Comparison of ENCODE assay signal across 20 cellular contexts in the genomic region with DNA sequence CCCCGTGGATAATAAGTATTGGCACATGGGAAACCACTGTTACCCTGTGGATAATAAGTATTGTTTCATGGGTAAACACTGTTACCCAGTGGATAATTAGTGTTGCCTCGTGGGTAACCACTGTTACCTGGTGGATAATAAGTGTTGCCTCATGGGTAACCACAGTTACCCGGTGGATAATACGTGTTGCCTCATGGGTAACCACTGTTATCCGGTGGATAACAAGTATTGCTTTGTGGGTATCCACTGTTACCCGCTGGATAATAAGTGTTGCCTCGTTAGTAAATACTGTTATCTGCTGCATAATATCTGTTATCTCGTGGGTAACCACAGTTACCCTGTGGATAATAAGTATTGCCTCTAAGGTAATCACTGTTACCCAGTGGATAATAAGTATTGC. TPM values are rescaled to one million over a fixed set of nuclear protein-coding genes. Genes with fewer than 3 reads are reported as not detected.
DNase-seq lines count a peak whose midpoint lies in the region; ATAC-seq, FAIRE-seq and TF ChIP-seq lines count a peak whose summit lies in the region.
"Had no signal": no experiment of that assay in that cellular context is flagged by ENCODE, and none has a peak within 500 bp of the region (broad histone marks: within the 10 kb centered on the region; RNA-seq: fewer than 3 reads in every experiment).

No MANE protein-coding gene starts in this region.

- H3K4me2 ChIP-seq in GM12878 (ENCODE audit: control insufficient read depth, insufficient read depth), result no peak overlapping the region

- no peak for TF ChIP-seq POLR2A in GM12878 (IDR thresholded peaks at IDR 0.05; ENCODE audit: low read depth, low read length)
- no peak for TF ChIP-seq POLR2A in esophagus muscularis mucosa (IDR thresholded peaks at IDR 0.05; ENCODE audit: low read depth)

- TF ChIP-seq RAD21 in GM12878 (IDR thresholded peaks at IDR 0.05; ENCODE audit: insufficient read depth, low read depth, low read length), result no peak

- DNase-seq in GM12865 (ENCODE audit: low read depth), result peak; percentile 68
- DNase-seq in GM12878 (ENCODE audit: low read depth, low spot score), result no peak
- peak; percentile 4 for DNase-seq in esophagus muscularis mucosa (ENCODE audit: extremely low spot score)
- no peak for DNase-seq in activated T-cell treated with anti-CD3 and anti-CD28 coated beads, Interleukin-2, amount 50 U/mL, for 48 hours
- DNase-seq in NCI-H82 (lab: John Stamatoyannopoulos, UW), result no peak
- DNase-seq: C1 segment of cervical spinal cord; Calu3; CD4-positive, alpha-beta memory T cell; COR-L47; DMS153; DND-41; GOT3; HFFc6 had no signal

- POLR2A ChIA-PET in GM12878 (lab: Charles Lee), result no interaction called here

- CTCF ChIA-PET in GM12878 (lab: Yijun Ruan, JAX), result no interaction called here

- intact Hi-C loops in GM12878 (cut with micrococcal nuclease; ENCODE audit: unreplicated experiment) (no loop called here), esophagus muscularis mucosa (cut with DNase I) (no loop called here)

- H3K9me3 ChIP-seq in GM12878 (replicated peaks; ENCODE audit: control insufficient read depth, insufficient read depth, low read length) (peaks cover 4% of the 10 kb centered on the region), esophagus muscularis mucosa (no peaks in the 10 kb centered on the region)
- H3K9me3 ChIP-seq: HAP-1 had no signal

- H4K20me1 ChIP-seq in GM12878 (ENCODE audit: control insufficient read depth, insufficient read depth), result peaks cover 4% of the 10 kb centered on the region

- no peaks in the 10 kb centered on the region for H3K4me1 ChIP-seq in GM12878 (ENCODE audit: control insufficient read depth, insufficient read depth, low read length)
- no peaks in the 10 kb centered on the region for H3K4me1 ChIP-seq in esophagus muscularis mucosa
- H3K4me1 ChIP-seq: HAP-1 had no signal

- TF ChIP-seq CTCF in GM12865 (IDR thresholded peaks at IDR 0.05; ENCODE audit: insufficient read depth, low read depth, low read length, missing control alignments) (no peak), GM12878 (IDR thresholded peaks at IDR 0.05 in 2 of 3, conservative IDR thresholded peaks at IDR 0.05 in 1 of 3; ENCODE audit: control insufficient read depth in 2 of 3, extremely low read depth in 1 of 3, insufficient read depth in 1 of 3, low read depth in 3 of 3, low read length in 3 of 3) (no peak), esophagus muscularis mucosa (IDR thresholded peaks at IDR 0.05) (no peak)

- no peak overlapping the region for H3K9ac ChIP-seq in GM12878 (ENCODE audit: control insufficient read depth, insufficient read depth, low read length)

- H3K27ac ChIP-seq in GM12878 (ENCODE audit: control insufficient read depth, insufficient read depth) (no peak overlapping the region), esophagus muscularis mucosa (replicated peaks in 1 of 4) (no peak overlapping the region)

- WGBS in GM12878 (ENCODE audit: insufficient coverage, insufficient replicate concordance, low lambda C conversion rate, missing lambda C conversion rate), result 8% methylated on average over 8 of the region's 8 CpGs
- 79% methylated on average over 8 of the region's 8 CpGs for WGBS in esophagus muscularis mucosa

- H3K4me3 ChIP-seq in GM12865 (ENCODE audit: low read depth, low read length) (no peak overlapping the region), GM12878 (no peak overlapping the region), esophagus muscularis mucosa (no peak overlapping the region)
- H3K4me3 ChIP-seq: HAP-1 had no signal

- no peaks in the 10 kb centered on the region for H3K27me3 ChIP-seq in GM12878 (replicated peaks in 1 of 2; ENCODE audit: control insufficient read depth in 2 of 2, insufficient read depth in 2 of 2, low read length in 1 of 2)
- no peaks in the 10 kb centered on the region for H3K27me3 ChIP-seq in esophagus muscularis mucosa

- H2AFZ ChIP-seq in GM12878 (ENCODE audit: control insufficient read depth, low read depth, low read length), result no peak overlapping the region

- in situ Hi-C loops in GM12878 (cut with MboI), result no loop called here

- H3K79me2 ChIP-seq in GM12878 (ENCODE audit: control insufficient read depth, insufficient read depth, low read length), result no peaks in the 10 kb centered on the region

- SMC1A ChIA-PET in GM12878 (lab: Charles Lee; ENCODE audit: uncharacterized antibody, unreplicated experiment), result no interaction called here

- TF ChIP-seq EP300 in GM12878 (IDR thresholded peaks at IDR 0.05; ENCODE audit: borderline replicate concordance in 1 of 2, control insufficient read depth in 1 of 2, low read depth in 2 of 2, low read length in 2 of 2), result no peak
- no peak for TF ChIP-seq EP300 in esophagus muscularis mucosa (IDR thresholded peaks at IDR 0.05)

- no TSS peak for BruUV-seq in GM12878 (replicated peaks; lab: Mats Ljungman, UMichigan)

- RAD21 ChIA-PET in GM12878 (lab: Charles Lee; ENCODE audit: unreplicated experiment), result no interaction called here

- ATAC-seq in GM12878 (no peak), HG03108 (IDR thresholded peaks at IDR 0.05; ENCODE audit: unreplicated experiment) (no peak)

- no peak for FAIRE-seq in GM12878 (lab: Jason Lieb, UNC)
- FAIRE-seq: G401.6, H54 had no signal

- H3K36me3 ChIP-seq in GM12878 (ENCODE audit: control insufficient read depth in 2 of 2, insufficient read depth in 2 of 2, low read length in 1 of 2) (no peaks in the 10 kb centered on the region), esophagus muscularis mucosa (no peaks in the 10 kb centered on the region)
- H3K36me3 ChIP-seq: HAP-1 had no signal

TF ChIP-seq in GM12878, 131 proteins besides CTCF, POLR2A, EP300 and RAD21 (continues in another document):
- TF ChIP-seq, protein P1, sequence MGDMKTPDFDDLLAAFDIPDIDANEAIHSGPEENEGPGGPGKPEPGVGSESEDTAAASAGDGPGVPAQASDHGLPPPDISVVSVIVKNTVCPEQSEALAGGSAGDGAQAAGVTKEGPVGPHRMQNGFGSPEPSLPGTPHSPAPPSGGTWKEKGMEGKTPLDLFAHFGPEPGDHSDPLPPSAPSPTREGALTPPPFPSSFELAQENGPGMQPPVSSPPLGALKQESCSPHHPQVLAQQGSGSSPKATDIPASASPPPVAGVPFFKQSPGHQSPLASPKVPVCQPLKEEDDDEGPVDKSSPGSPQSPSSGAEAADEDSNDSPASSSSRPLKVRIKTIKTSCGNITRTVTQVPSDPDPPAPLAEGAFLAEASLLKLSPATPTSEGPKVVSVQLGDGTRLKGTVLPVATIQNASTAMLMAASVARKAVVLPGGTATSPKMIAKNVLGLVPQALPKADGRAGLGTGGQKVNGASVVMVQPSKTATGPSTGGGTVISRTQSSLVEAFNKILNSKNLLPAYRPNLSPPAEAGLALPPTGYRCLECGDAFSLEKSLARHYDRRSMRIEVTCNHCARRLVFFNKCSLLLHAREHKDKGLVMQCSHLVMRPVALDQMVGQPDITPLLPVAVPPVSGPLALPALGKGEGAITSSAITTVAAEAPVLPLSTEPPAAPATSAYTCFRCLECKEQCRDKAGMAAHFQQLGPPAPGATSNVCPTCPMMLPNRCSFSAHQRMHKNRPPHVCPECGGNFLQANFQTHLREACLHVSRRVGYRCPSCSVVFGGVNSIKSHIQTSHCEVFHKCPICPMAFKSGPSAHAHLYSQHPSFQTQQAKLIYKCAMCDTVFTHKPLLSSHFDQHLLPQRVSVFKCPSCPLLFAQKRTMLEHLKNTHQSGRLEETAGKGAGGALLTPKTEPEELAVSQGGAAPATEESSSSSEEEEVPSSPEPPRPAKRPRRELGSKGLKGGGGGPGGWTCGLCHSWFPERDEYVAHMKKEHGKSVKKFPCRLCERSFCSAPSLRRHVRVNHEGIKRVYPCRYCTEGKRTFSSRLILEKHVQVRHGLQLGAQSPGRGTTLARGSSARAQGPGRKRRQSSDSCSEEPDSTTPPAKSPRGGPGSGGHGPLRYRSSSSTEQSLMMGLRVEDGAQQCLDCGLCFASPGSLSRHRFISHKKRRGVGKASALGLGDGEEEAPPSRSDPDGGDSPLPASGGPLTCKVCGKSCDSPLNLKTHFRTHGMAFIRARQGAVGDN (IDR thresholded peaks at IDR 0.05), result peak; percentile 78

RNA-seq across cellular contexts. Expression of a gene that starts 25.5 kb away (rescaled TPM):
- total RNA-seq in GM12878 (2013; cell fraction: nucleolus; rRNA removed), result not detected in 2 replicates
- total RNA-seq in GM12878 (2014; rRNA removed) (not detected in 2 replicates), GM12878 (2014; rRNA removed; fragmentation: Illumina TruSeq; extraction: Trizol) (not detected in 2 replicates), GM12878 (2021) (not detected in 2 replicates), esophagus muscularis mucosa (not detected)
- polyA plus RNA-seq in GM12878 (2011; ENCODE audit: low read depth), result not detected
- polyA plus RNA-seq in GM12878 (2011; rRNA removed) (not detected in 2 replicates), GM12878 (2014; fragmentation: Illumina TruSeq; extraction: Trizol) (not detected in 2 replicates), GM12878 (2014; fragmentation: Nextera tagmentation; extraction: Ambion mirVana) (not detected), GM12878 (2014; rRNA removed) (not detected in 2 replicates), GM12878 (2016; fragmentation: Nextera tagmentation; extraction: Ambion mirVana) (not detected)
- polyA plus RNA-seq in GM12878 (2011; cell fraction: cytosol; rRNA removed), result not detected in 2 replicates
- polyA plus RNA-seq in GM12878 (2011; cell fraction: nucleus; rRNA removed), result not detected in 2 replicates
- polyA plus RNA-seq in GM12878 (2012), result not detected in 2 replicates
- not detected in 2 replicates for polyA minus RNA-seq in GM12878 (2011; rRNA and poly(A)+ RNA removed)
- polyA minus RNA-seq in GM12878 (2011; cell fraction: cytosol; rRNA and poly(A)+ RNA removed), result not detected in 2 replicates
- not detected in 2 replicates for polyA minus RNA-seq in GM12878 (2011; cell fraction: nucleus; rRNA and poly(A)+ RNA removed)
- total RNA-seq: A172; A673; Calu3; CD4-positive, alpha-beta memory T cell; HFFc6 had no signal
- polyA plus RNA-seq: BJ; CD4-positive, alpha-beta memory T cell had no signal

RNA-seq across cellular contexts. Expression of a gene that starts 57.3 kb away (rescaled TPM):
- total RNA-seq in GM12878 (2013; cell fraction: nucleolus; rRNA removed), result not detected in 2 replicates
- not detected in 2 replicates for total RNA-seq in GM12878 (2014; rRNA removed)
- not detected in 2 replicates for total RNA-seq in GM12878 (2014; rRNA removed; fragmentation: Illumina TruSeq; extraction: Trizol)
- total RNA-seq in GM12878 (2021), result not detected in 2 replicates
- polyA plus RNA-seq in GM12878 (2011; ENCODE audit: low read depth), result not detected
- polyA plus RNA-seq in GM12878 (2011; rRNA removed), result not detected in 2 replicates
- polyA plus RNA-seq in GM12878 (2011; cell fraction: cytosol; rRNA removed), result not detected in 2 replicates
- not detected in 2 replicates for polyA plus RNA-seq in GM12878 (2011; cell fraction: nucleus; rRNA removed)
- not detected in 2 replicates for polyA plus RNA-seq in GM12878 (2012)
- not detected in 2 replicates for polyA plus RNA-seq in GM12878 (2014; fragmentation: Illumina TruSeq; extraction: Trizol)
- not detected for polyA plus RNA-seq in GM12878 (2014; fragmentation: Nextera tagmentation; extraction: Ambion mirVana)
- not detected in 2 replicates for polyA plus RNA-seq in GM12878 (2014; rRNA removed)
- not detected for polyA plus RNA-seq in GM12878 (2016; fragmentation: Nextera tagmentation; extraction: Ambion mirVana)
- not detected in 2 replicates for polyA minus RNA-seq in GM12878 (2011; rRNA and poly(A)+ RNA removed)
- not detected in 2 replicates for polyA minus RNA-seq in GM12878 (2011; cell fraction: cytosol; rRNA and poly(A)+ RNA removed)
- not detected in 2 replicates for polyA minus RNA-seq in GM12878 (2011; cell fraction: nucleus; rRNA and poly(A)+ RNA removed)
- under 1 TPM in 3 of 4 donors, not detected in 1; 0.40 to 0.50 (median 0.42) TPM for total RNA-seq in esophagus muscularis mucosa
- total RNA-seq: A172; A673; Calu3; CD4-positive, alpha-beta memory T cell; HFFc6 had no signal
- polyA plus RNA-seq: CD4-positive, alpha-beta memory T cell had no signal

Comparison
In these comparisons a context has a peak if more than half of its experiments do, and no peak if none do; other contexts are left out.
1. DNase-seq: peak in GM12865 (single experiment) and esophagus muscularis mucosa (single experiment); none in GM12878 (single experiment), activated T-cell treated with anti-CD3 and anti-CD28 coated beads, Interleukin-2, amount 50 U/mL, for 48 hours (0 of 2) and NCI-H82 (single experiment).